In genomic region chr2:203446071-203446481, GRCh38 we compare ENCODE assay signal across 2 cellular contexts.
TF ChIP-seq lines count a peak whose summit lies in the region.

No MANE protein-coding gene starts in this region.

TF ChIP-seq in K562, 482 proteins besides CTCF, POLR2A, EP300 and RAD21 (continued from another document and continues in another):
- TF ChIP-seq, protein P1, sequence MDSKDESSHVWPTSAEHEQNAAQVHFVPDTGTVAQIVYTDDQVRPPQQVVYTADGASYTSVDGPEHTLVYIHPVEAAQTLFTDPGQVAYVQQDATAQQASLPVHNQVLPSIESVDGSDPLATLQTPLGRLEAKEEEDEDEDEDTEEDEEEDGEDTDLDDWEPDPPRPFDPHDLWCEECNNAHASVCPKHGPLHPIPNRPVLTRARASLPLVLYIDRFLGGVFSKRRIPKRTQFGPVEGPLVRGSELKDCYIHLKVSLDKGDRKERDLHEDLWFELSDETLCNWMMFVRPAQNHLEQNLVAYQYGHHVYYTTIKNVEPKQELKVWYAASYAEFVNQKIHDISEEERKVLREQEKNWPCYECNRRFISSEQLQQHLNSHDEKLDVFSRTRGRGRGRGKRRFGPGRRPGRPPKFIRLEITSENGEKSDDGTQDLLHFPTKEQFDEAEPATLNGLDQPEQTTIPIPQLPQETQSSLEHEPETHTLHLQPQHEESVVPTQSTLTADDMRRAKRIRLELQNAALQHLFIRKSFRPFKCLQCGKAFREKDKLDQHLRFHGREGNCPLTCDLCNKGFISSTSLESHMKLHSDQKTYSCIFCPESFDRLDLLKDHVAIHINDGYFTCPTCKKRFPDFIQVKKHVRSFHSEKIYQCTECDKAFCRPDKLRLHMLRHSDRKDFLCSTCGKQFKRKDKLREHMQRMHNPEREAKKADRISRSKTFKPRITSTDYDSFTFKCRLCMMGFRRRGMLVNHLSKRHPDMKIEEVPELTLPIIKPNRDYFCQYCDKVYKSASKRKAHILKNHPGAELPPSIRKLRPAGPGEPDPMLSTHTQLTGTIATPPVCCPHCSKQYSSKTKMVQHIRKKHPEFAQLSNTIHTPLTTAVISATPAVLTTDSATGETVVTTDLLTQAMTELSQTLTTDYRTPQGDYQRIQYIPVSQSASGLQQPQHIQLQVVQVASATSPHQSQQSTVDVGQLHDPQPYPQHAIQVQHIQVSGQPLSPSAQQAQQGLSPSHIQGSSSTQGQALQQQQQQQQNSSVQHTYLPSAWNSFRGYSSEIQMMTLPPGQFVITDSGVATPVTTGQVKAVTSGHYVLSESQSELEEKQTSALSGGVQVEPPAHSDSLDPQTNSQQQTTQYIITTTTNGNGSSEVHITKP (IDR thresholded peaks at IDR 0.05; ENCODE audit: partially characterized antibody), result no peak
- no peak for TF ChIP-seq ZNF280B (CRISPR knock-in tag; IDR thresholded peaks at IDR 0.05)
- TF ChIP-seq ATF6 (CRISPR knock-in tag; IDR thresholded peaks at IDR 0.05), result no peak
- no peak for TF ChIP-seq ZSCAN29 (IDR thresholded peaks at IDR 0.05)
- no peak for TF ChIP-seq CREB3 (tag; conservative IDR thresholded peaks at IDR 0.05; ENCODE audit: low read depth)
- TF ChIP-seq ATF1 (CRISPR knock-in tag; IDR thresholded peaks at IDR 0.05), result no peak
- TF ChIP-seq ATF1 (tag; IDR thresholded peaks at IDR 0.05), result peak; percentile 56
- TF ChIP-seq, protein P2, sequence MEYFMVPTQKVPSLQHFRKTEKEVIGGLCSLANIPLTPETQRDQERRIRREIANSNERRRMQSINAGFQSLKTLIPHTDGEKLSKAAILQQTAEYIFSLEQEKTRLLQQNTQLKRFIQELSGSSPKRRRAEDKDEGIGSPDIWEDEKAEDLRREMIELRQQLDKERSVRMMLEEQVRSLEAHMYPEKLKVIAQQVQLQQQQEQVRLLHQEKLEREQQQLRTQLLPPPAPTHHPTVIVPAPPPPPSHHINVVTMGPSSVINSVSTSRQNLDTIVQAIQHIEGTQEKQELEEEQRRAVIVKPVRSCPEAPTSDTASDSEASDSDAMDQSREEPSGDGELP (CRISPR knock-in tag; IDR thresholded peaks at IDR 0.05; ENCODE audit: borderline replicate concordance), result no peak
- no peak for TF ChIP-seq TFAM (CRISPR knock-in tag; conservative IDR thresholded peaks at IDR 0.05)
- TF ChIP-seq ZNF584 (CRISPR knock-in tag; IDR thresholded peaks at IDR 0.05; ENCODE audit: low read depth), result no peak
- no peak for TF ChIP-seq ZBTB11 (CRISPR knock-in tag; IDR thresholded peaks at IDR 0.05)
- TF ChIP-seq ZNF184 (CRISPR knock-in tag; IDR thresholded peaks at IDR 0.05), result no peak
- no peak for TF ChIP-seq KDM1A (IDR thresholded peaks at IDR 0.05)

TF ChIP-seq in HepG2, 621 proteins besides CTCF, POLR2A, EP300 and RAD21 (continues in another document):
- TF ChIP-seq, protein P3, sequence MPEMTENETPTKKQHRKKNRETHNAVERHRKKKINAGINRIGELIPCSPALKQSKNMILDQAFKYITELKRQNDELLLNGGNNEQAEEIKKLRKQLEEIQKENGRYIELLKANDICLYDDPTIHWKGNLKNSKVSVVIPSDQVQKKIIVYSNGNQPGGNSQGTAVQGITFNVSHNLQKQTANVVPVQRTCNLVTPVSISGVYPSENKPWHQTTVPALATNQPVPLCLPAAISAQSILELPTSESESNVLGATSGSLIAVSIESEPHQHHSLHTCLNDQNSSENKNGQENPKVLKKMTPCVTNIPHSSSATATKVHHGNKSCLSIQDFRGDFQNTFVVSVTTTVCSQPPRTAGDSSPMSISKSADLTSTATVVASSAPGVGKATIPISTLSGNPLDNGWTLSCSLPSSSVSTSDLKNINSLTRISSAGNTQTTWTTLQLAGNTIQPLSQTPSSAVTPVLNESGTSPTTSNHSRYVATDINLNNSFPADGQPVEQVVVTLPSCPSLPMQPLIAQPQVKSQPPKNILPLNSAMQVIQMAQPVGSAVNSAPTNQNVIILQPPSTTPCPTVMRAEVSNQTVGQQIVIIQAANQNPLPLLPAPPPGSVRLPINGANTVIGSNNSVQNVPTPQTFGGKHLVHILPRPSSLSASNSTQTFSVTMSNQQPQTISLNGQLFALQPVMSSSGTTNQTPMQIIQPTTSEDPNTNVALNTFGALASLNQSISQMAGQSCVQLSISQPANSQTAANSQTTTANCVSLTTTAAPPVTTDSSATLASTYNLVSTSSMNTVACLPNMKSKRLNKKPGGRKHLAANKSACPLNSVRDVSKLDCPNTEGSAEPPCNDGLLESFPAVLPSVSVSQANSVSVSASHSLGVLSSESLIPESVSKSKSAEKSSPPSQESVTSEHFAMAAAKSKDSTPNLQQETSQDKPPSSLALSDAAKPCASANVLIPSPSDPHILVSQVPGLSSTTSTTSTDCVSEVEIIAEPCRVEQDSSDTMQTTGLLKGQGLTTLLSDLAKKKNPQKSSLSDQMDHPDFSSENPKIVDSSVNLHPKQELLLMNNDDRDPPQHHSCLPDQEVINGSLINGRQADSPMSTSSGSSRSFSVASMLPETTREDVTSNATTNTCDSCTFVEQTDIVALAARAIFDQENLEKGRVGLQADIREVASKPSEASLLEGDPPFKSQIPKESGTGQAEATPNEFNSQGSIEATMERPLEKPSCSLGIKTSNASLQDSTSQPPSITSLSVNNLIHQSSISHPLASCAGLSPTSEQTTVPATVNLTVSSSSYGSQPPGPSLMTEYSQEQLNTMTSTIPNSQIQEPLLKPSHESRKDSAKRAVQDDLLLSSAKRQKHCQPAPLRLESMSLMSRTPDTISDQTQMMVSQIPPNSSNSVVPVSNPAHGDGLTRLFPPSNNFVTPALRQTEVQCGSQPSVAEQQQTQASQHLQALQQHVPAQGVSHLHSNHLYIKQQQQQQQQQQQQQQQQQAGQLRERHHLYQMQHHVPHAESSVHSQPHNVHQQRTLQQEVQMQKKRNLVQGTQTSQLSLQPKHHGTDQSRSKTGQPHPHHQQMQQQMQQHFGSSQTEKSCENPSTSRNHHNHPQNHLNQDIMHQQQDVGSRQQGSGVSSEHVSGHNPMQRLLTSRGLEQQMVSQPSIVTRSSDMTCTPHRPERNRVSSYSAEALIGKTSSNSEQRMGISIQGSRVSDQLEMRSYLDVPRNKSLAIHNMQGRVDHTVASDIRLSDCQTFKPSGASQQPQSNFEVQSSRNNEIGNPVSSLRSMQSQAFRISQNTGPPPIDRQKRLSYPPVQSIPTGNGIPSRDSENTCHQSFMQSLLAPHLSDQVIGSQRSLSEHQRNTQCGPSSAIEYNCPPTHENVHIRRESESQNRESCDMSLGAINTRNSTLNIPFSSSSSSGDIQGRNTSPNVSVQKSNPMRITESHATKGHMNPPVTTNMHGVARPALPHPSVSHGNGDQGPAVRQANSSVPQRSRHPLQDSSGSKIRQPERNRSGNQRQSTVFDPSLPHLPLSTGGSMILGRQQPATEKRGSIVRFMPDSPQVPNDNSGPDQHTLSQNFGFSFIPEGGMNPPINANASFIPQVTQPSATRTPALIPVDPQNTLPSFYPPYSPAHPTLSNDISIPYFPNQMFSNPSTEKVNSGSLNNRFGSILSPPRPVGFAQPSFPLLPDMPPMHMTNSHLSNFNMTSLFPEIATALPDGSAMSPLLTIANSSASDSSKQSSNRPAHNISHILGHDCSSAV (CRISPR knock-in tag; IDR thresholded peaks at IDR 0.05; ENCODE audit: borderline replicate concordance), result no peak
- TF ChIP-seq ZBTB14 (CRISPR knock-in tag; IDR thresholded peaks at IDR 0.05) (no peak), ZNF318 (CRISPR knock-in tag; IDR thresholded peaks at IDR 0.05) (no peak), ZBTB46 (CRISPR knock-in tag; IDR thresholded peaks at IDR 0.05; ENCODE audit: borderline replicate concordance) (no peak), ERF (CRISPR knock-in tag; IDR thresholded peaks at IDR 0.05) (no peak), NFKB2 (CRISPR knock-in tag; IDR thresholded peaks at IDR 0.05; ENCODE audit: borderline replicate concordance) (no peak), MAFF (IDR thresholded peaks at IDR 0.05; ENCODE audit: low read depth, low read length) (peak; percentile 72), MAFK (conservative IDR thresholded peaks at IDR 0.05 in 1 of 2, IDR thresholded peaks at IDR 0.05 in 1 of 2; ENCODE audit: low read length in 2 of 2) (peak; percentile 88 to 89), ZNF598 (CRISPR knock-in tag; IDR thresholded peaks at IDR 0.05; ENCODE audit: borderline replicate concordance) (no peak), ZNF768 (CRISPR knock-in tag; IDR thresholded peaks at IDR 0.05) (no peak), ZBTB7A (CRISPR knock-in tag; IDR thresholded peaks at IDR 0.05) (no peak), ZNF367 (CRISPR knock-in tag; IDR thresholded peaks at IDR 0.05; ENCODE audit: borderline replicate concordance) (no peak), ZNF329 (CRISPR knock-in tag; IDR thresholded peaks at IDR 0.05; ENCODE audit: low read depth) (no peak), ATAD3A (CRISPR knock-in tag; IDR thresholded peaks at IDR 0.05) (no peak), SRY (CRISPR knock-in tag; IDR thresholded peaks at IDR 0.05) (no peak)
- TF ChIP-seq, protein P4, sequence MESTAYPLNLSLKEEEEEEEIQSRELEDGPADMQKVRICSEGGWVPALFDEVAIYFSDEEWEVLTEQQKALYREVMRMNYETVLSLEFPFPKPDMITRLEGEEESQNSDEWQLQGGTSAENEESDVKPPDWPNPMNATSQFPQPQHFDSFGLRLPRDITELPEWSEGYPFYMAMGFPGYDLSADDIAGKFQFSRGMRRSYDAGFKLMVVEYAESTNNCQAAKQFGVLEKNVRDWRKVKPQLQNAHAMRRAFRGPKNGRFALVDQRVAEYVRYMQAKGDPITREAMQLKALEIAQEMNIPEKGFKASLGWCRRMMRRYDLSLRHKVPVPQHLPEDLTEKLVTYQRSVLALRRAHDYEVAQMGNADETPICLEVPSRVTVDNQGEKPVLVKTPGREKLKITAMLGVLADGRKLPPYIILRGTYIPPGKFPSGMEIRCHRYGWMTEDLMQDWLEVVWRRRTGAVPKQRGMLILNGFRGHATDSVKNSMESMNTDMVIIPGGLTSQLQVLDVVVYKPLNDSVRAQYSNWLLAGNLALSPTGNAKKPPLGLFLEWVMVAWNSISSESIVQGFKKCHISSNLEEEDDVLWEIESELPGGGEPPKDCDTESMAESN (CRISPR knock-in tag; conservative IDR thresholded peaks at IDR 0.05), result no peak
